14 cellular contexts compared by ENCODE assay signal in genomic region chr10:114646426-114646825, GRCh38. TPM values are rescaled to one million over a fixed set of nuclear protein-coding genes. Genes with fewer than 3 reads are reported as not detected.
DNase-seq lines count a peak whose midpoint lies in the region; ATAC-seq and TF ChIP-seq lines count a peak whose summit lies in the region.
"Had no signal": no experiment of that assay in that cellular context is flagged by ENCODE, and none has a peak within 500 bp of the region (broad histone marks: within the 10 kb centered on the region; RNA-seq: fewer than 3 reads in every experiment).

No MANE protein-coding gene starts in this region.

- H3K27ac ChIP-seq in left ventricle myocardium inferior (replicated peaks), result peak overlapping the region; percentile 89
- peak overlapping the region in 3 of 5 donors; percentile 3 to 88 (median 81) for H3K27ac ChIP-seq in adrenal gland
- no peak overlapping the region for H3K27ac ChIP-seq in trophoblast cell (ENCODE audit: low read depth, low read length)
- H3K27ac ChIP-seq: C4-2B had no signal

- H3K18ac ChIP-seq in trophoblast cell (ENCODE audit: low read length), result no peak overlapping the region

- no peaks in the 10 kb centered on the region for H3K79me1 ChIP-seq in trophoblast cell (ENCODE audit: low read length)

- H3K14ac ChIP-seq in trophoblast cell (ENCODE audit: low read length), result no peak overlapping the region

- peaks cover 6% of the 10 kb centered on the region for H3K36me3 Mint-ChIP-seq in Caco-2 (ENCODE audit: insufficient read depth, unreplicated experiment)
- H3K36me3 Mint-ChIP-seq: CD4-positive, alpha-beta memory T cell had no signal

- POLR2A ChIA-PET in Caco-2 (lab: Charles Lee), result no interaction called here

- CTCF ChIA-PET in Caco-2 (lab: Charles Lee), result interaction anchor here (1.0 kb wide), 1 partner anchor 11 kb away, joined by 3 read pairs; no protein-coding TSS in a partner anchor

- H3K4me3 ChIP-seq in left ventricle myocardium inferior, result no peak overlapping the region
- H3K4me3 ChIP-seq in Caco-2 (ENCODE audit: low read depth, low read length), result no peak overlapping the region
- H3K4me3 ChIP-seq in adrenal gland, result no peak overlapping the region
- H3K4me3 ChIP-seq in trophoblast cell (ENCODE audit: low read depth, low read length), result no peak overlapping the region

- H3K27ac Mint-ChIP-seq in Caco-2 (ENCODE audit: unreplicated experiment), result peak overlapping the region; percentile 51
- H3K27ac Mint-ChIP-seq: CD4-positive, alpha-beta memory T cell had no signal

- no peak overlapping the region for H2BK12ac ChIP-seq in trophoblast cell (ENCODE audit: low read length)

- 85 to 97% (median 92%) methylated on average over 5 of the region's 5 CpGs for WGBS in adrenal gland, 4 donors
- no CpG with 5 or more reads among the region's 5 CpGs for WGBS in trophoblast cell (ENCODE audit: extremely low coverage, insufficient coverage, insufficient read length)

- no peaks in the 10 kb centered on the region for H3K79me2 ChIP-seq in trophoblast cell (ENCODE audit: control insufficient read depth, insufficient read depth, low read length, poor library complexity)

- no peak overlapping the region for H4K12ac ChIP-seq in trophoblast cell (ENCODE audit: low read depth, low read length)

- ATAC-seq in Right ventricle myocardium superior (ENCODE audit: poor library complexity) (no peak), GM18873 (IDR thresholded peaks at IDR 0.05; ENCODE audit: low FRiP score, unreplicated experiment) (no peak)
- ATAC-seq: HCT116 had no signal

- no peak overlapping the region for H3K4ac ChIP-seq in trophoblast cell (ENCODE audit: low read depth, low read length)

- peak overlapping the region; percentile 22 for H3K4me3 Mint-ChIP-seq in Caco-2 (ENCODE audit: unreplicated experiment)
- H3K4me3 Mint-ChIP-seq: CD4-positive, alpha-beta memory T cell had no signal

- no peak overlapping the region for H3K4me2 ChIP-seq in trophoblast cell (ENCODE audit: low read length)

- no peaks in the 10 kb centered on the region for H3K27me3 Mint-ChIP-seq in Caco-2 (ENCODE audit: insufficient read depth, unreplicated experiment)
- H3K27me3 Mint-ChIP-seq: CD4-positive, alpha-beta memory T cell had no signal

- no peaks in the 10 kb centered on the region for H3K9me3 Mint-ChIP-seq in Caco-2 (ENCODE audit: unreplicated experiment)
- H3K9me3 Mint-ChIP-seq: CD4-positive, alpha-beta memory T cell had no signal

- no TSS peak for BruUV-seq in Caco-2 (replicated peaks; lab: Mats Ljungman, UMichigan)

- peaks cover 54% of the 10 kb centered on the region for H3K4me1 Mint-ChIP-seq in Caco-2 (ENCODE audit: low read depth, unreplicated experiment)
- H3K4me1 Mint-ChIP-seq: CD4-positive, alpha-beta memory T cell had no signal

- DNase-seq in left ventricle myocardium inferior (no peak), Right ventricle myocardium superior (no peak), Caco-2 (peak in 1 of 2 experiments; percentile 49), adrenal gland (no peak), trophoblast cell (peak; percentile 50 to 81), OCI-M2 (lab: John Stamatoyannopoulos, UW; ENCODE audit: unreplicated experiment) (no peak)
- DNase-seq: ACHN; CD4-positive, alpha-beta memory T cell; DMS153; DMS79 treated with DMSO at 0.1 percent for 48 hours; EL had no signal

- no peak for TF ChIP-seq POLR2A in adrenal gland (IDR thresholded peaks at IDR 0.05)

- intact Hi-C loops in left ventricle myocardium inferior (cut with micrococcal nuclease), result no loop called here
- intact Hi-C loops in Right ventricle myocardium superior (cut with DNase I), result no loop called here
- intact Hi-C loops in Caco-2 (cut with micrococcal nuclease; ENCODE audit: unreplicated experiment), result loop anchor here (1.0 kb wide), 2 partner anchors 9 to 12 kb away; no protein-coding TSS in a partner anchor
- intact Hi-C loops in adrenal gland (cut with DNase I), result no loop called here

- no peak overlapping the region for H3K23ac ChIP-seq in trophoblast cell (ENCODE audit: low read length)

- H3K9me3 ChIP-seq in left ventricle myocardium inferior (replicated peaks) (no peaks in the 10 kb centered on the region), Caco-2 (no peaks in the 10 kb centered on the region), adrenal gland (replicated peaks in 1 of 3) (no peaks in the 10 kb centered on the region), trophoblast cell (ENCODE audit: insufficient read depth, low read depth, low read length) (no peaks in the 10 kb centered on the region)

- H3K4me1 ChIP-seq in left ventricle myocardium inferior (peaks cover 96% of the 10 kb centered on the region), Caco-2 (peaks cover 61% of the 10 kb centered on the region), adrenal gland (replicated peaks in 1 of 2) (peaks cover 43 to 60% of the 10 kb centered on the region in 2 donors), trophoblast cell (ENCODE audit: control insufficient read depth in 1 of 2, insufficient read depth in 2 of 2, low read length in 2 of 2) (peaks cover 0 to 2% of the 10 kb centered on the region in 2 experiments)

- H4K91ac ChIP-seq in trophoblast cell (ENCODE audit: low read depth, low read length), result no peak overlapping the region

- TF ChIP-seq CTCF in left ventricle myocardium inferior (IDR thresholded peaks at IDR 0.05; ENCODE audit: borderline replicate concordance) (no peak), Caco-2 (IDR thresholded peaks at IDR 0.05; ENCODE audit: insufficient read depth in 1 of 2, low read depth in 1 of 2, low read length in 1 of 2, severe bottlenecking in 1 of 2, unreplicated experiment in 1 of 2) (no peak), adrenal gland (IDR thresholded peaks at IDR 0.05) (no peak)

- H2BK120ac ChIP-seq in trophoblast cell (ENCODE audit: insufficient read depth, low read length, poor library complexity), result no peak overlapping the region

- H3K27me3 ChIP-seq in left ventricle myocardium inferior (ENCODE audit: low read depth) (no peaks in the 10 kb centered on the region), Caco-2 (replicated peaks; ENCODE audit: control insufficient read depth, insufficient read depth, low read length) (no peaks in the 10 kb centered on the region), adrenal gland (no peaks in the 10 kb centered on the region), trophoblast cell (ENCODE audit: insufficient read depth, low read length) (no peaks in the 10 kb centered on the region)

- H3K9ac ChIP-seq in trophoblast cell (ENCODE audit: low read length), result no peak overlapping the region

- H3K36me3 ChIP-seq in left ventricle myocardium inferior, result no peaks in the 10 kb centered on the region
- no peaks in the 10 kb centered on the region for H3K36me3 ChIP-seq in Caco-2 (ENCODE audit: control insufficient read depth, insufficient read depth, low read length)
- H3K36me3 ChIP-seq in adrenal gland (replicated peaks in 1 of 2), result no peaks in the 10 kb centered on the region
- no peaks in the 10 kb centered on the region for H3K36me3 ChIP-seq in trophoblast cell (ENCODE audit: control insufficient read depth in 1 of 2, insufficient read depth in 2 of 2, low read length in 2 of 2)

- no peak overlapping the region for H2AFZ ChIP-seq in trophoblast cell (ENCODE audit: insufficient read depth, low read length, poor library complexity)

- no peak overlapping the region for H2AK5ac ChIP-seq in trophoblast cell (ENCODE audit: low read length)

- H4K8ac ChIP-seq in trophoblast cell (ENCODE audit: low read depth, low read length), result no peak overlapping the region

- no peak overlapping the region for H2BK5ac ChIP-seq in trophoblast cell (ENCODE audit: low read depth, low read length, poor library complexity)

RNA-seq across cellular contexts. Expression of gene ABLIM1, which starts 11.6 kb away (rescaled TPM):
- 674 TPM for total RNA-seq in left ventricle myocardium inferior
- 772 TPM for total RNA-seq in Right ventricle myocardium superior
- total RNA-seq in Caco-2 (2022), result 71.7 and 79.3 TPM in 2 replicates
- 100 to 1,000 TPM in 7 of 8 donors, 10 to 100 TPM in 1; 75.0 to 430 (median 307) TPM for total RNA-seq in adrenal gland
- 10 to 100 TPM; 42.9 to 74.5 (median 72.4) TPM for polyA plus RNA-seq in adrenal gland
- polyA plus RNA-seq in trophoblast cell (2013), result 12.7 and 12.9 TPM in 2 replicates

Comparison
In these comparisons a context has a peak if more than half of its experiments do, and no peak if none do; other contexts are left out.
1. DNase-seq: peak in trophoblast cell (2 of 2); none in left ventricle myocardium inferior (single experiment), Right ventricle myocardium superior (single experiment), adrenal gland (0 of 7) and OCI-M2 (single experiment).